22 cellular contexts compared by ENCODE assay signal in the genomic region with DNA sequence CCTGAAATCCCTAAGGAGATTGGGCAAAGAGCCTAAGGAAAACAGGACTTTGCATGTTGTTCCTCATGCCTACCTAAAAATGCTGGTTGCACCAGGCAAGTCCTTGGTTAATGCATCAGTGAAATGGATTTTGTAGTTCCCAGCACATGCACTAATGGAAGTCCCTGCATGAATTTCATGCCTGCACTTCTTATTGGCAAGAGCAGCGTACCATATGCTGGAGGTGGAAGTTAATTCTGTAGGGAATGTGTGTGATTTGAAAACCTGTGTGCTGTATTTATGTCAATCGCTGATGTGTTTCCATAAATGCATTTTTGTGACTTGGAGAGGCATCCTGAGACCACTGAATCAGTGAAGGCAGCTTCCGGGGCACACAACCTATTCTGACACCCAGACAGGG.
DNase-seq lines count a peak whose midpoint lies in the region; ATAC-seq and TF ChIP-seq lines count a peak whose summit lies in the region.
"Had no signal": no experiment of that assay in that cellular context is flagged by ENCODE, and none has a peak within 500 bp of the region (broad histone marks: within the 10 kb centered on the region; RNA-seq: fewer than 3 reads in every experiment).

No MANE protein-coding gene starts in this region.

- H3K36me3 Mint-ChIP-seq in mesothelial cell of epicardium = peaks cover 6% of the 10 kb centered on the region
- H3K36me3 Mint-ChIP-seq: CD14-positive monocyte had no signal

- intact Hi-C loops in dorsolateral prefrontal cortex (cut with DNase I) = no loop called here

- peaks cover 54% of the 10 kb centered on the region for H3K4me1 Mint-ChIP-seq in mesothelial cell of epicardium
- H3K4me1 Mint-ChIP-seq: B cell, CD14-positive monocyte had no signal

- H3K27me3 ChIP-seq in ectodermal cell (ENCODE audit: control insufficient read depth, insufficient read depth, low read length, poor library complexity, severe bottlenecking) = no peaks in the 10 kb centered on the region
- no peaks in the 10 kb centered on the region for H3K27me3 ChIP-seq in smooth muscle cell (ENCODE audit: low read depth)
- no peaks in the 10 kb centered on the region for H3K27me3 ChIP-seq in dorsolateral prefrontal cortex
- H3K27me3 ChIP-seq: MG63 had no signal

- H4K20me1 ChIP-seq in smooth muscle cell (ENCODE audit: low read depth) = no peaks in the 10 kb centered on the region

- H3K27ac Mint-ChIP-seq in mesothelial cell of epicardium = peak overlapping the region; percentile 47
- H3K27ac Mint-ChIP-seq: B cell, CD14-positive monocyte had no signal

- H3K27ac ChIP-seq in ectodermal cell (ENCODE audit: insufficient read depth, low read depth, low read length, poor library complexity, severe bottlenecking) = peak overlapping the region; percentile 57
- H3K27ac ChIP-seq in smooth muscle cell (ENCODE audit: low read depth) = no peak overlapping the region
- peak overlapping the region in 1 of 59 donors; percentile 25 for H3K27ac ChIP-seq in dorsolateral prefrontal cortex
- H3K27ac ChIP-seq: A549, HL-60 had no signal

- peak; percentile 39 for DNase-seq in NCI-H446 treated with DMSO at 0.1 percent for 48 hours (lab: John Stamatoyannopoulos, UW)
- no peak for DNase-seq in mesothelial cell of epicardium (ENCODE audit: low spot score in 2 of 2, unreplicated experiment in 2 of 2)
- no peak for DNase-seq in smooth muscle cell (lab: John Stamatoyannopoulos, UW; ENCODE audit: unreplicated experiment)
- DNase-seq in dorsolateral prefrontal cortex = no peak
- DNase-seq: EL, MG63, NCI-H187, NCI-H2107, NCI-H748 treated with DMSO at 0.1 percent for 48 hours, SIG-M5 had no signal

- no peak overlapping the region for H3K9ac ChIP-seq in smooth muscle cell (ENCODE audit: low read depth)
- H3K9ac ChIP-seq: SK-N-SH had no signal

- H2AFZ ChIP-seq in smooth muscle cell (ENCODE audit: low read depth) = peak overlapping the region; percentile 48

- TF ChIP-seq CTCF in mesothelial cell of epicardium (IDR thresholded peaks at IDR 0.05; ENCODE audit: unreplicated experiment) (no peak), smooth muscle cell (IDR thresholded peaks at IDR 0.05; ENCODE audit: borderline replicate concordance, insufficient read depth, poor library complexity, severe bottlenecking) (no peak), dorsolateral prefrontal cortex (IDR thresholded peaks at IDR 0.05 in 54 of 56, conservative IDR thresholded peaks at IDR 0.05 in 2 of 56; ENCODE audit: low read depth in 1 of 56, partially characterized antibody in 56 of 56) (no peak)

- 98 to 99% methylated on average over 3 of the region's 3 CpGs for WGBS in ectodermal cell, 2 experiments
- WGBS in smooth muscle cell (ENCODE audit: low lambda C conversion rate) = 95% methylated on average over 3 of the region's 3 CpGs

- no peaks in the 10 kb centered on the region for H3K9me3 Mint-ChIP-seq in mesothelial cell of epicardium

- no peaks in the 10 kb centered on the region for H3K79me2 ChIP-seq in smooth muscle cell (ENCODE audit: low read depth)

- no peak overlapping the region for H3K4me3 Mint-ChIP-seq in mesothelial cell of epicardium
- H3K4me3 Mint-ChIP-seq: B cell, CD14-positive monocyte had no signal

- H3K4me2 ChIP-seq in smooth muscle cell = no peak overlapping the region
- H3K4me2 ChIP-seq: A549, SK-N-SH had no signal

- H3K4me1 ChIP-seq in ectodermal cell (ENCODE audit: control insufficient read depth, insufficient read depth, low read length) (peaks cover 9% of the 10 kb centered on the region), smooth muscle cell (ENCODE audit: low read depth) (peaks cover 19% of the 10 kb centered on the region)
- H3K4me1 ChIP-seq: A549 had no signal

- H3K9me3 ChIP-seq in ectodermal cell (ENCODE audit: control insufficient read depth, low read length) (no peaks in the 10 kb centered on the region), smooth muscle cell (replicated peaks; ENCODE audit: low read depth) (no peaks in the 10 kb centered on the region)
- H3K9me3 ChIP-seq: A549, MG63, SK-N-SH had no signal

- no peaks in the 10 kb centered on the region for H3F3A ChIP-seq in smooth muscle cell (ENCODE audit: low read depth)

- H3K36me3 ChIP-seq in ectodermal cell (ENCODE audit: control insufficient read depth, insufficient read depth, low read length) = no peaks in the 10 kb centered on the region
- H3K36me3 ChIP-seq in smooth muscle cell (ENCODE audit: low read depth) = no peaks in the 10 kb centered on the region
- H3K36me3 ChIP-seq: MG63 had no signal

- ATAC-seq in HG02852 (IDR thresholded peaks at IDR 0.05; ENCODE audit: unreplicated experiment) (no peak), GM18868 (IDR thresholded peaks at IDR 0.05; ENCODE audit: unreplicated experiment) (no peak)
- ATAC-seq: A549, GM12878, HepG2, K562, Panc1 had no signal

- no peaks in the 10 kb centered on the region for H3K27me3 Mint-ChIP-seq in mesothelial cell of epicardium (ENCODE audit: low read depth)
- H3K27me3 Mint-ChIP-seq: B cell had no signal

- H3K4me3 ChIP-seq in ectodermal cell (ENCODE audit: insufficient read depth, low read depth, low read length) (no peak overlapping the region), smooth muscle cell (no peak overlapping the region), dorsolateral prefrontal cortex (no peak overlapping the region)
- H3K4me3 ChIP-seq: A549, GM12878, K562, MG63 had no signal
